In genomic region chr21:28018741-28019669, GRCh38 we compare ENCODE assay signal across 7 cellular contexts.
A peak's percentile ranks its signal among the peaks of the same experiment; 100 is the strongest.
DNase-seq lines count a peak whose midpoint lies in the region; ATAC-seq and TF ChIP-seq lines count a peak whose summit lies in the region.

No MANE protein-coding gene starts in this region.

- TF ChIP-seq CTCF in LNCaP clone FGC (IDR thresholded peaks at IDR 0.05; ENCODE audit: control insufficient read depth, extremely low read depth, insufficient read depth): peak; percentile 30; the same call in 1 of the 2 replicates

- H3K36me3 Mint-ChIP-seq in naive thymus-derived CD8-positive, alpha-beta T cell: no peaks in the 10 kb centered on the region

- no peak overlapping the region for H3K9ac ChIP-seq in skeletal muscle satellite cell (ENCODE audit: low read depth, low read length)

- POLR2A ChIA-PET in naive thymus-derived CD8-positive, alpha-beta T cell (lab: Charles Lee): no interaction called here

- no peak overlapping the region for H3K4me3 Mint-ChIP-seq in naive thymus-derived CD8-positive, alpha-beta T cell

- H3K9me3 ChIP-seq in skeletal muscle satellite cell (replicated peaks; ENCODE audit: low read length): no peaks in the 10 kb centered on the region

- DNase-seq in LNCaP clone FGC (ENCODE audit: low read depth) (no peak), caudate nucleus (lab: John Stamatoyannopoulos, UW) (peak in 54 of 61 donors; percentile 10 to 86 (median 64)), OCI-M2 (lab: John Stamatoyannopoulos, UW; ENCODE audit: unreplicated experiment) (no peak)
- no peak for DNase-seq in naive thymus-derived CD8-positive, alpha-beta T cell

- H3K4me1 ChIP-seq in skeletal muscle satellite cell (ENCODE audit: control insufficient read depth, insufficient read depth, low read length): no peaks in the 10 kb centered on the region

- H3K4me2 ChIP-seq in skeletal muscle satellite cell (ENCODE audit: low read length): peak overlapping the region; percentile 62

- peak overlapping the region; percentile 76 for H3K27ac ChIP-seq in caudate nucleus (ENCODE audit: low read depth, low read length)

- peak; percentile 57 for ATAC-seq in GM21367 (IDR thresholded peaks at IDR 0.05; ENCODE audit: unreplicated experiment)
- no peak for ATAC-seq in naive thymus-derived CD8-positive, alpha-beta T cell
- no peak for ATAC-seq in HG03565 (IDR thresholded peaks at IDR 0.05; ENCODE audit: unreplicated experiment)

- H3K36me3 ChIP-seq in skeletal muscle satellite cell (ENCODE audit: insufficient read depth, low read length): no peaks in the 10 kb centered on the region

- H3K27me3 ChIP-seq in skeletal muscle satellite cell (ENCODE audit: control insufficient read depth, insufficient read depth, low read length): no peaks in the 10 kb centered on the region

- no peaks in the 10 kb centered on the region for H3K4me1 Mint-ChIP-seq in naive thymus-derived CD8-positive, alpha-beta T cell

- no peaks in the 10 kb centered on the region for H3K27me3 Mint-ChIP-seq in naive thymus-derived CD8-positive, alpha-beta T cell

- H3K4me3 ChIP-seq in LNCaP clone FGC (ENCODE audit: low read depth, low read length) (no peak overlapping the region), skeletal muscle satellite cell (ENCODE audit: low read length) (no peak overlapping the region)

- H3K27ac Mint-ChIP-seq in naive thymus-derived CD8-positive, alpha-beta T cell: no peak overlapping the region

- H3K9me3 Mint-ChIP-seq in naive thymus-derived CD8-positive, alpha-beta T cell: no peaks in the 10 kb centered on the region

Comparison
In these comparisons a context has a peak if more than half of its experiments do, and no peak if none do; other contexts are left out.
1. DNase-seq: peak in caudate nucleus (54 of 61); none in LNCaP clone FGC (single experiment), OCI-M2 (single experiment) and naive thymus-derived CD8-positive, alpha-beta T cell (0 of 10).